Comparison of ENCODE assay signal across 17 cellular contexts in genomic region chr2:235054497-235054896, GRCh38.
A peak's percentile ranks its signal among the peaks of the same experiment; 100 is the strongest.
DNase-seq lines count a peak whose midpoint lies in the region; ATAC-seq and TF ChIP-seq lines count a peak whose summit lies in the region.
"Had no signal": no experiment of that assay in that cellular context is flagged by ENCODE, and none has a peak within 500 bp of the region (broad histone marks: within the 10 kb centered on the region; RNA-seq: fewer than 3 reads in every experiment).

No MANE protein-coding gene starts in this region.

- TF ChIP-seq CTCF in stomach (IDR thresholded peaks at IDR 0.05) (no peak), thyroid gland (IDR thresholded peaks at IDR 0.05) (no peak)

- 72 to 79% (median 75%) methylated on average over 5 of the region's 5 CpGs for WGBS in stomach, 5 donors
- WGBS in thyroid gland, 2 donors, result 81 to 83% methylated on average over 5 of the region's 5 CpGs
- 80 to 82% methylated on average over 5 of the region's 5 CpGs for WGBS in aorta, 2 donors

- ATAC-seq in aorta (ENCODE audit: low FRiP score), result no peak
- ATAC-seq: Right ventricle myocardium inferior had no signal

- peak overlapping the region in 1 of 5 donors; percentile 41 for H3K27ac ChIP-seq in stomach
- no peak overlapping the region for H3K27ac ChIP-seq in thyroid gland
- no peak overlapping the region for H3K27ac ChIP-seq in aorta (ENCODE audit: low read depth in 1 of 2, low read length in 2 of 2)
- H3K27ac ChIP-seq: Peyer's patch had no signal

- H3K4me1 ChIP-seq in stomach (peaks cover 21 to 42% (median 25%) of the 10 kb centered on the region in 4 donors), thyroid gland (peaks cover 6 to 15% of the 10 kb centered on the region in 2 donors), aorta (ENCODE audit: control insufficient read depth in 1 of 2, insufficient read depth in 2 of 2, low read length in 2 of 2) (no peaks in the 10 kb centered on the region)

- H3K4me3 ChIP-seq in stomach, result no peak overlapping the region
- no peak overlapping the region for H3K4me3 ChIP-seq in thyroid gland (replicated peaks in 1 of 3)
- no peak overlapping the region for H3K4me3 ChIP-seq in aorta (ENCODE audit: low read length in 2 of 2)
- H3K4me3 ChIP-seq: Peyer's patch had no signal

- H3K36me3 ChIP-seq in stomach, result peaks cover 25 to 43% (median 37%) of the 10 kb centered on the region in 4 donors
- peaks cover 6 to 16% of the 10 kb centered on the region in 2 donors for H3K36me3 ChIP-seq in thyroid gland
- no peaks in the 10 kb centered on the region for H3K36me3 ChIP-seq in aorta (ENCODE audit: control insufficient read depth in 1 of 2, insufficient read depth in 2 of 2, low read length in 1 of 2)

- H3K27me3 ChIP-seq in stomach (no peaks in the 10 kb centered on the region), thyroid gland (no peaks in the 10 kb centered on the region), aorta (ENCODE audit: control insufficient read depth in 1 of 2, insufficient read depth in 2 of 2, low read length in 1 of 2) (no peaks in the 10 kb centered on the region)
- H3K27me3 ChIP-seq: Peyer's patch had no signal

- H3K9me3 ChIP-seq in stomach (no peaks in the 10 kb centered on the region), thyroid gland (no peaks in the 10 kb centered on the region), aorta (ENCODE audit: control insufficient read depth, low read length) (no peaks in the 10 kb centered on the region)
- H3K9me3 ChIP-seq: Peyer's patch had no signal

- TF ChIP-seq POLR2A in stomach (IDR thresholded peaks at IDR 0.05) (no peak), thyroid gland (IDR thresholded peaks at IDR 0.05) (no peak)

- no peak for TF ChIP-seq EP300 in stomach (IDR thresholded peaks at IDR 0.05)

- intact Hi-C loops in stomach (cut with DNase I; ENCODE audit: low total_unique reads), result no loop called here
- intact Hi-C loops in thyroid gland (cut with DNase I), result loop anchor here (10.0 kb wide), 1 partner anchor 180 kb away; no protein-coding TSS in a partner anchor
- intact Hi-C loops in aorta (cut with DNase I), result loop anchor here in 1 of 2 donors (5.0 kb wide), 1 partner anchor 102 kb away; the partner anchor contains the start of gene SH3BP4

- peak; percentile 25 for DNase-seq in activated effector memory CD4-positive, alpha-beta T cell treated with anti-CD3 and anti-CD28 coated beads, Interleukin-2, amount 50 U/mL, for 16 hours
- DNase-seq in activated effector memory CD4-positive, alpha-beta T cell treated with Interleukin-2 at 50 U/mL for 16 hours, result no peak
- DNase-seq in astrocyte of the hippocampus (ENCODE audit: low read depth, low spot score), result peak; percentile 66
- DNase-seq in lung microvascular endothelial cell (ENCODE audit: low read depth in 2 of 2), result peak; percentile 14 to 85
- DNase-seq in stomach, result peak; percentile 16
- no peak for DNase-seq in thyroid gland
- no peak for DNase-seq in aorta
- no peak for DNase-seq in HT-29 (ENCODE audit: low spot score)
- DNase-seq: 8988T; CD8-positive, alpha-beta memory T cell; DMS79; Kasumi-1; MM.1S; NCI-H1092 treated with DMSO at 0.1 percent for 48 hours; NCI-H1694 had no signal

Comparison
In these comparisons a context has a peak if more than half of its experiments do, and no peak if none do; other contexts are left out.
1. DNase-seq: peak in activated effector memory CD4-positive, alpha-beta T cell treated with anti-CD3 and anti-CD28 coated beads, Interleukin-2, amount 50 U/mL, for 16 hours (single experiment), astrocyte of the hippocampus (single experiment), lung microvascular endothelial cell (2 of 2) and stomach (single experiment); none in activated effector memory CD4-positive, alpha-beta T cell treated with Interleukin-2 at 50 U/mL for 16 hours (single experiment), thyroid gland (0 of 2), aorta (0 of 2) and HT-29 (single experiment).